ENCODE assay signal across 17 cellular contexts in the genomic region with DNA sequence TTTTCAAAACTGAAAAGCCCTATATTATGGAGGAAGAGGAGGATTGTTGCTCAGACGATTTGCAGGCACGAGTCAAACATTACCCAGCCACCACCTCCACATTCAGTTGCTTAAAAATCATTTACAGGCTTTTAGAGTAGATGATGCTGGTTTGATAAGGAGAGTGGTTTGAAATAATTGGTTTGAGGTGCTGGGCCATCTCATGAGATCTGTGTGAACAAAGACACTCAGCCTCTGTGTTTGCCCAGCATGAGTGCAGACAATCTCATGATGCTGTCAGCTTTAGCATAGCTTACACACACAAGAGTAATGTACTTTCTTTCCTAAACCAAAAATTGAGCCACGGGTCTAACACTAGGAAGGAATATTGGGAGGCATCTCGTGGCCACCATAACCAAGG. TPM values are rescaled to one million over a fixed set of nuclear protein-coding genes. Genes with fewer than 3 reads are reported as not detected.
DNase-seq lines count a peak whose midpoint lies in the region; ATAC-seq and TF ChIP-seq lines count a peak whose summit lies in the region.
"Had no signal": no experiment of that assay in that cellular context is flagged by ENCODE, and none has a peak within 500 bp of the region (broad histone marks: within the 10 kb centered on the region; RNA-seq: fewer than 3 reads in every experiment).

No MANE protein-coding gene starts in this region.

- TF ChIP-seq POLR2A in NB4 (IDR thresholded peaks at IDR 0.05; ENCODE audit: extremely low read depth, insufficient read length): no peak

- no peak for TF ChIP-seq CTCF in NB4 (IDR thresholded peaks at IDR 0.05; ENCODE audit: low read depth, low read length)

- H3K4me3 ChIP-seq in NB4 (ENCODE audit: low read depth, low read length): peak overlapping the region; percentile 99
- H3K4me3 ChIP-seq: vagina had no signal

- peaks cover 31 to 58% of the 10 kb centered on the region in 2 donors for H3K36me3 Mint-ChIP-seq in activated T-cell treated with anti-CD3 and anti-CD28 coated beads, Interleukin-2, amount 50 U/mL, for 72 hours (ENCODE audit: insufficient read depth in 2 of 2)
- H3K36me3 Mint-ChIP-seq in activated naive CD8-positive, alpha-beta T cell: peaks cover 31% of the 10 kb centered on the region
- peaks cover 48 to 84% of the 10 kb centered on the region in 2 donors for H3K36me3 Mint-ChIP-seq in stimulated activated naive B cell treated with anti-CD40 and anti-IgM and Interleukin-4, amounts not matched to agents 10 μg/mL and 1 μg/mL and 100 μg/mL, for 72 hours

- peaks cover 88% of the 10 kb centered on the region for H3K4me1 Mint-ChIP-seq in activated T-cell treated with anti-CD3 and anti-CD28 coated beads, Interleukin-2, amount 50 U/mL, for 72 hours (ENCODE audit: low read depth)
- H3K4me1 Mint-ChIP-seq in activated naive CD8-positive, alpha-beta T cell (ENCODE audit: low read depth): peaks cover 44% of the 10 kb centered on the region
- peaks cover 39 to 63% of the 10 kb centered on the region in 2 donors for H3K4me1 Mint-ChIP-seq in stimulated activated naive B cell treated with anti-CD40 and anti-IgM and Interleukin-4, amounts not matched to agents 10 μg/mL and 1 μg/mL and 100 μg/mL, for 72 hours

- no peaks in the 10 kb centered on the region for H3K9me3 Mint-ChIP-seq in activated T-cell treated with anti-CD3 and anti-CD28 coated beads, Interleukin-2, amount 50 U/mL, for 72 hours
- H3K9me3 Mint-ChIP-seq in activated naive CD8-positive, alpha-beta T cell (ENCODE audit: low read depth): no peaks in the 10 kb centered on the region
- H3K9me3 Mint-ChIP-seq in stimulated activated naive B cell treated with anti-CD40 and anti-IgM and Interleukin-4, amounts not matched to agents 10 μg/mL and 1 μg/mL and 100 μg/mL, for 72 hours: no peaks in the 10 kb centered on the region
- H3K9me3 Mint-ChIP-seq: endodermal cell, HFFc6 had no signal

- DNase-seq in activated T-cell treated with anti-CD3 and anti-CD28 coated beads, Interleukin-2, amount 50 U/mL, for 72 hours: no peak
- DNase-seq in activated T-cell treated with anti-CD3 and anti-CD28 coated beads for 4 hours (no peak), NB4 (ENCODE audit: low read depth) (no peak), ureter (ENCODE audit: low spot score) (no peak), NCI-H1092 (lab: John Stamatoyannopoulos, UW) (no peak)
- DNase-seq in stimulated activated naive B cell treated with anti-CD40 and anti-IgM and Interleukin-4, amounts not matched to agents 10 μg/mL and 1 μg/mL and 100 μg/mL, for 72 hours: no peak
- DNase-seq: amygdala; endodermal cell; HFFc6; NCI-H1105 treated with DMSO at 0.1 percent for 48 hours; SIG-M5; stimulated activated naive CD4-positive, alpha-beta T cell had no signal

- peak overlapping the region; percentile 85 to 98 for H3K4me3 Mint-ChIP-seq in activated T-cell treated with anti-CD3 and anti-CD28 coated beads, Interleukin-2, amount 50 U/mL, for 72 hours
- H3K4me3 Mint-ChIP-seq in activated naive CD8-positive, alpha-beta T cell: peak overlapping the region; percentile 95
- H3K4me3 Mint-ChIP-seq in stimulated activated naive B cell treated with anti-CD40 and anti-IgM and Interleukin-4, amounts not matched to agents 10 μg/mL and 1 μg/mL and 100 μg/mL, for 72 hours: peak overlapping the region; percentile 48 to 50
- H3K4me3 Mint-ChIP-seq: endodermal cell, HFFc6 had no signal

- H3K27me3 Mint-ChIP-seq in activated T-cell treated with anti-CD3 and anti-CD28 coated beads, Interleukin-2, amount 50 U/mL, for 72 hours (ENCODE audit: low read depth): no peaks in the 10 kb centered on the region
- H3K27me3 Mint-ChIP-seq in activated naive CD8-positive, alpha-beta T cell: no peaks in the 10 kb centered on the region
- no peaks in the 10 kb centered on the region for H3K27me3 Mint-ChIP-seq in stimulated activated naive B cell treated with anti-CD40 and anti-IgM and Interleukin-4, amounts not matched to agents 10 μg/mL and 1 μg/mL and 100 μg/mL, for 72 hours

- ATAC-seq in activated T-cell treated with anti-CD3 and anti-CD28 coated beads, Interleukin-2, amount 50 U/mL, for 72 hours (replicated peaks in 1 of 2): no peak
- ATAC-seq in stimulated activated naive B cell treated with anti-CD40 and anti-IgM and Interleukin-4, amounts not matched to agents 10 μg/mL and 1 μg/mL and 100 μg/mL, for 72 hours (replicated peaks): no peak
- ATAC-seq in HG02981 (IDR thresholded peaks at IDR 0.05; ENCODE audit: unreplicated experiment): no peak

- H3K27ac Mint-ChIP-seq in activated T-cell treated with anti-CD3 and anti-CD28 coated beads, Interleukin-2, amount 50 U/mL, for 72 hours: peak overlapping the region; percentile 59
- H3K27ac Mint-ChIP-seq in activated naive CD8-positive, alpha-beta T cell: peak overlapping the region; percentile 96
- H3K27ac Mint-ChIP-seq in stimulated activated naive B cell treated with anti-CD40 and anti-IgM and Interleukin-4, amounts not matched to agents 10 μg/mL and 1 μg/mL and 100 μg/mL, for 72 hours: peak overlapping the region; percentile 51
- H3K27ac Mint-ChIP-seq: endodermal cell, HFFc6 had no signal

RNA-seq across cellular contexts. Expression of a gene that starts 4.3 kb away (rescaled TPM):
- 100 to 1,000 TPM; 159 to 169 TPM for total RNA-seq in activated T-cell treated with anti-CD3 and anti-CD28 coated beads, Interleukin-2, amount 50 U/mL, for 72 hours
- 27.2 TPM for total RNA-seq in ureter

RNA-seq across cellular contexts. Expression of a gene that starts 32.2 kb away (rescaled TPM):
- total RNA-seq in activated T-cell treated with anti-CD3 and anti-CD28 coated beads, Interleukin-2, amount 50 U/mL, for 72 hours: 1 to 10 TPM; 3.9 to 5.2 TPM
- total RNA-seq in ureter: 0.55 TPM
- total RNA-seq: HFFc6, osteocyte, vagina had no signal

RNA-seq across cellular contexts. Expression of a gene that starts 37.7 kb away (rescaled TPM):
- 1 to 10 TPM in 1 of 2 donors, under 1 TPM in 1; 0.97 to 1.1 TPM for total RNA-seq in activated T-cell treated with anti-CD3 and anti-CD28 coated beads, Interleukin-2, amount 50 U/mL, for 72 hours
- 1.5 TPM for total RNA-seq in ureter

RNA-seq across cellular contexts. Expression of a gene that starts 41.7 kb away (rescaled TPM):
- not detected for total RNA-seq in activated T-cell treated with anti-CD3 and anti-CD28 coated beads, Interleukin-2, amount 50 U/mL, for 72 hours
- total RNA-seq in ureter: not detected
- total RNA-seq: endodermal cell, HFFc6, mononuclear cell, osteocyte, vagina had no signal
